ENCODE assay signal across 9 cellular contexts in the genomic region with DNA sequence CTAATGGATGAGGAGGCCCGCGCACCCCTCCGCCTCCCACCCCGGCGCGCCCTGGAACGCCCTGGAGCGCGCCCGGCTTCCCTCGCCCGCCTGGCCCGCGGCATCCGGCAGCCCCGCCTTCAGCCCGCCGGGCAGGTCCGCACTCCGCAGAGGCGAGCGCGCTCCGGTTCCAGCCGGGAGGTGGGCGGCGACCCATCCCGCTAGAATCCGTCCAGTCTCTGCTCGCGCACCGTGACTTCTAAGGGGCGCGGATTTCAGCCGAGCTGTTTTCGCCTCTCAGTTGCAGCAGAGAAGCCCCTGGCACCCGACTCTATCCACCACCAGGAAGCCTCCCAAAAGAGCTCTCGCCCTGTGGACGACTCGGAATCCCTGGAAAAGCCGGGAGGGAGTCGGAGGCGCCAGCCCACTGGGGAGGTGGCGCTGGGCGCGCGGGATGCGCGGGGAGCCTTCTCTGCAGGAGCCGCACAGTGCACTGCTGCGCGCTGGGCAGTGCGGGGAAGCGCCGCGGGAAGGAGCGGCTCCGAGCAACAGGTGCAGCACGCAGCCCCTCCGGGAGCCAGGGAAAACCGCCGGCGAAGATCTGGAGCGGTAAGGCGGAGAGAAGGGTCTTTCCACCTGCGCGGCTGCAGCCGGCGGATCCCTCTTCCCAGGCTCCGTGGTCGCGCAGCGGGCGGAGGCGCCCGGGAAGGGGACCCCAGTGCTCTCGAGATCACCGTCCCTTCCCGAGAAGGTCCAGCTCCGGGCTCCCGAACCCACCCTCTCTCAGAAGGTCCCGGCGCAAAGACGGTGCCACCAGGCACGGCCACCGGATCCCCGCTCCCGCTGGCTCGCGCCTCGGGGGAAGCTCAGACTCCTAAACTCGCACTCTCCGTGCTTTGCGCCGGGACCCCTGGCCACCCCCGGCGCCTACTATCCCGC. TPM values are rescaled to one million over a fixed set of nuclear protein-coding genes. Genes with fewer than 3 reads are reported as not detected.
DNase-seq lines count a peak whose midpoint lies in the region; ATAC-seq and TF ChIP-seq lines count a peak whose summit lies in the region.
"Had no signal": no experiment of that assay in that cellular context is flagged by ENCODE, and none has a peak within 500 bp of the region (broad histone marks: within the 10 kb centered on the region; RNA-seq: fewer than 3 reads in every experiment).

A gene with protein sequence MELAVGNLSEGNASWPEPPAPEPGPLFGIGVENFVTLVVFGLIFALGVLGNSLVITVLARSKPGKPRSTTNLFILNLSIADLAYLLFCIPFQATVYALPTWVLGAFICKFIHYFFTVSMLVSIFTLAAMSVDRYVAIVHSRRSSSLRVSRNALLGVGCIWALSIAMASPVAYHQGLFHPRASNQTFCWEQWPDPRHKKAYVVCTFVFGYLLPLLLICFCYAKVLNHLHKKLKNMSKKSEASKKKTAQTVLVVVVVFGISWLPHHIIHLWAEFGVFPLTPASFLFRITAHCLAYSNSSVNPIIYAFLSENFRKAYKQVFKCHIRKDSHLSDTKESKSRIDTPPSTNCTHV (plus strand): TSS at position 266 of the 918 bp plus-strand sequence. CDS start 701 bp downstream, outside the sequence.

- BruUV-seq in MCF 10A (replicated peaks; lab: Mats Ljungman, UMichigan) (no TSS peak), Caco-2 (replicated peaks; lab: Mats Ljungman, UMichigan) (no TSS peak)

- TF ChIP-seq CTCF in MCF 10A (IDR thresholded peaks at IDR 0.05; ENCODE audit: unreplicated experiment), result no peak
- no peak for TF ChIP-seq CTCF in upper lobe of right lung (IDR thresholded peaks at IDR 0.05)
- no peak for TF ChIP-seq CTCF in Caco-2 (IDR thresholded peaks at IDR 0.05; ENCODE audit: insufficient read depth in 1 of 2, low read depth in 1 of 2, low read length in 1 of 2, severe bottlenecking in 1 of 2, unreplicated experiment in 1 of 2)

- no peaks in the 10 kb centered on the region for H3K79me1 ChIP-seq in mesenchymal stem cell (replicated peaks; ENCODE audit: low read length, poor library complexity, severe bottlenecking)

- peaks cover 22% of the 10 kb centered on the region for H3K9me3 ChIP-seq in mesenchymal stem cell (ENCODE audit: control insufficient read depth, low read length)
- no peaks in the 10 kb centered on the region for H3K9me3 ChIP-seq in upper lobe of right lung
- no peaks in the 10 kb centered on the region for H3K9me3 ChIP-seq in Caco-2

- H3K14ac ChIP-seq in mesenchymal stem cell (ENCODE audit: low read length in 2 of 2), result no peak within 1 kb of the TSS

- H3K4me3 Mint-ChIP-seq in MCF 10A (ENCODE audit: unreplicated experiment) (peak within 1 kb of the TSS; percentile 58), Caco-2 (ENCODE audit: unreplicated experiment) (no peak within 1 kb of the TSS)

- H3K4me2 ChIP-seq in mesenchymal stem cell (ENCODE audit: low read length, poor library complexity, severe bottlenecking), result peak within 1 kb of the TSS; percentile 81

- H3K27me3 ChIP-seq in mesenchymal stem cell (ENCODE audit: control insufficient read depth in 1 of 2, insufficient read depth in 1 of 2, low read length in 2 of 2) (peaks cover 66 to 78% of the 10 kb centered on the region in 2 experiments), upper lobe of right lung (peaks cover 57% of the 10 kb centered on the region), Caco-2 (replicated peaks; ENCODE audit: control insufficient read depth, insufficient read depth, low read length) (no peaks in the 10 kb centered on the region)

- H3K9me3 Mint-ChIP-seq in MCF 10A (ENCODE audit: unreplicated experiment) (peaks cover 23% of the 10 kb centered on the region), Caco-2 (ENCODE audit: unreplicated experiment) (peaks cover 22% of the 10 kb centered on the region)

- ATAC-seq in Right ventricle myocardium superior (ENCODE audit: poor library complexity) (peak; percentile 41), upper lobe of right lung (peak; percentile 36), HG03175 (IDR thresholded peaks at IDR 0.05; ENCODE audit: unreplicated experiment) (no peak)

- H4K8ac ChIP-seq in mesenchymal stem cell (ENCODE audit: low read length), result no peak within 1 kb of the TSS

- DNase-seq in Right ventricle myocardium superior (no peak), cardiac septum (ENCODE audit: low spot score) (no peak), MCF 10A (ENCODE audit: unreplicated experiment) (no peak), mesenchymal stem cell (peak; percentile 4), upper lobe of right lung (no peak), NOMO-1 (lab: John Stamatoyannopoulos, UW; ENCODE audit: unreplicated experiment in 2 of 2) (no peak), Caco-2 (no peak)

- H3K36me3 ChIP-seq in mesenchymal stem cell (ENCODE audit: control insufficient read depth in 1 of 2, insufficient read depth in 2 of 2, low read depth in 1 of 2, low read length in 2 of 2) (no peaks in the 10 kb centered on the region), upper lobe of right lung (no peaks in the 10 kb centered on the region), Caco-2 (ENCODE audit: control insufficient read depth, insufficient read depth, low read length) (no peaks in the 10 kb centered on the region)

- H2BK12ac ChIP-seq in mesenchymal stem cell (ENCODE audit: low read length in 2 of 2), result no peak within 1 kb of the TSS

- POLR2A ChIA-PET in MCF 10A (lab: Yijun Ruan, JAX), result no interaction called here
- POLR2A ChIA-PET in Caco-2 (lab: Charles Lee), result no interaction called here

- H2BK15ac ChIP-seq in mesenchymal stem cell (ENCODE audit: low read depth, poor library complexity, severe bottlenecking), result no peak within 1 kb of the TSS

- intact Hi-C loops in Right ventricle myocardium superior (cut with DNase I), result no loop called here
- intact Hi-C loops in cardiac septum (cut with DNase I), result no loop called here
- intact Hi-C loops in MCF 10A (cut with micrococcal nuclease), result no loop called here
- intact Hi-C loops in upper lobe of right lung (cut with DNase I), result no loop called here
- intact Hi-C loops in Caco-2 (cut with micrococcal nuclease; ENCODE audit: unreplicated experiment), result no loop called here

- H3K27ac Mint-ChIP-seq in MCF 10A (ENCODE audit: low read depth, unreplicated experiment) (no peak within 1 kb of the TSS), Caco-2 (ENCODE audit: unreplicated experiment) (no peak within 1 kb of the TSS)

- H3K4me1 Mint-ChIP-seq in MCF 10A (ENCODE audit: insufficient read depth, unreplicated experiment) (peaks cover 6% of the 10 kb centered on the region), Caco-2 (ENCODE audit: low read depth, unreplicated experiment) (no peaks in the 10 kb centered on the region)

- no peaks in the 10 kb centered on the region for H3K36me3 Mint-ChIP-seq in MCF 10A (ENCODE audit: insufficient read depth, unreplicated experiment)
- H3K36me3 Mint-ChIP-seq in Caco-2 (ENCODE audit: insufficient read depth, unreplicated experiment), result no peaks in the 10 kb centered on the region

- peak within 1 kb of the TSS; percentile 67 for H4K91ac ChIP-seq in mesenchymal stem cell (ENCODE audit: low read length)

- no peak within 1 kb of the TSS for H3K23ac ChIP-seq in mesenchymal stem cell (ENCODE audit: low read length in 2 of 2)

- H3K4ac ChIP-seq in mesenchymal stem cell (ENCODE audit: low read depth in 1 of 2, low read length in 2 of 2), result no peak within 1 kb of the TSS

- H3K4me1 ChIP-seq in mesenchymal stem cell (ENCODE audit: control insufficient read depth, insufficient read depth, low read depth, low read length) (peaks cover 18% of the 10 kb centered on the region), upper lobe of right lung (peaks cover 8% of the 10 kb centered on the region), Caco-2 (no peaks in the 10 kb centered on the region)

- no peak within 1 kb of the TSS for H2AK5ac ChIP-seq in mesenchymal stem cell (ENCODE audit: low read length, severe bottlenecking)

- H2AFZ ChIP-seq in mesenchymal stem cell (ENCODE audit: low read depth, low read length), result no peak within 1 kb of the TSS

- no peak within 1 kb of the TSS for H2BK120ac ChIP-seq in mesenchymal stem cell (ENCODE audit: low read depth, low read length)

- H3K4me3 ChIP-seq in mesenchymal stem cell (ENCODE audit: insufficient read depth in 1 of 2, low read depth in 1 of 2, low read length in 2 of 2), result peak within 1 kb of the TSS; percentile 14 to 74
- H3K4me3 ChIP-seq in upper lobe of right lung, result peak within 1 kb of the TSS; percentile 28
- H3K4me3 ChIP-seq in Caco-2 (ENCODE audit: low read depth, low read length), result no peak within 1 kb of the TSS

- WGBS in mesenchymal stem cell, result 1% methylated on average over 97 of the region's 98 CpGs

- H2BK5ac ChIP-seq in mesenchymal stem cell (ENCODE audit: low read depth, low read length, poor library complexity, severe bottlenecking), result no peak within 1 kb of the TSS

- H3K9ac ChIP-seq in mesenchymal stem cell (ENCODE audit: low read length), result peak within 1 kb of the TSS; percentile 44

- H3K27me3 Mint-ChIP-seq in MCF 10A (ENCODE audit: insufficient read depth, unreplicated experiment) (no peaks in the 10 kb centered on the region), Caco-2 (ENCODE audit: insufficient read depth, unreplicated experiment) (peaks cover 5% of the 10 kb centered on the region)

- H3K18ac ChIP-seq in mesenchymal stem cell (ENCODE audit: low read depth in 1 of 2, low read length in 2 of 2), result no peak within 1 kb of the TSS

- CTCF ChIA-PET in MCF 10A (lab: Yijun Ruan, JAX) (interaction anchor here (0.7 kb wide), 1 partner anchor 468 kb away, joined by 3 read pairs; no protein-coding TSS in a partner anchor), Caco-2 (lab: Charles Lee) (no interaction called here)

- H3K27ac ChIP-seq in mesenchymal stem cell (ENCODE audit: low read length, poor library complexity, severe bottlenecking) (no peak within 1 kb of the TSS), upper lobe of right lung (no peak within 1 kb of the TSS)

RNA-seq across cellular contexts. Expression of the gene that starts here (rescaled TPM):
- total RNA-seq in Right ventricle myocardium superior (0.05 TPM), cardiac septum (0.08 TPM), MCF 10A (2022) (not detected in 2 replicates), upper lobe of right lung (0.06 TPM), Caco-2 (2022) (not detected in 2 replicates)
- polyA plus RNA-seq in mesenchymal stem cell (2013, experiment 1 of 2), result not detected
- polyA plus RNA-seq in mesenchymal stem cell (2013, experiment 2 of 2), result not detected
- total RNA-seq: LHCN-M2 had no signal

Comparison
In these comparisons a context has a peak if more than half of its experiments do, and no peak if none do; other contexts are left out.
1. Peak in ATAC-seq in Right ventricle myocardium superior; RNA of the gene not detected or under 1 TPM.
2. Peak in ATAC-seq and H3K4me3 ChIP-seq in upper lobe of right lung; RNA of the gene not detected or under 1 TPM.